Comparison of ENCODE assay signal across 8 cellular contexts in genomic region chr10:14560274-14560673, GRCh38.
DNase-seq lines count a peak whose midpoint lies in the region; ATAC-seq and TF ChIP-seq lines count a peak whose summit lies in the region.
"Had no signal": no experiment of that assay in that cellular context is flagged by ENCODE, and none has a peak within 500 bp of the region (broad histone marks: within the 10 kb centered on the region; RNA-seq: fewer than 3 reads in every experiment).

No MANE protein-coding gene starts in this region.

- POLR2A ChIA-PET in T-cell (lab: Charles Lee) = interaction anchor here (0.5 to 3.7 kb wide), 9 partner anchors 10 to 312 kb away, joined by 3 to 24 read pairs (median 4); no protein-coding TSS in a partner anchor

- no peak overlapping the region for H3K27ac ChIP-seq in neural progenitor cell

- H2AFZ ChIP-seq in neural progenitor cell (replicated peaks) = no peak overlapping the region

- H3K9me3 Mint-ChIP-seq in T-cell = no peaks in the 10 kb centered on the region
- no peaks in the 10 kb centered on the region for H3K9me3 Mint-ChIP-seq in neural progenitor cell

- no peak overlapping the region for H3K9ac ChIP-seq in neural progenitor cell

- H3K79me2 ChIP-seq in neural progenitor cell (ENCODE audit: low read depth) = peaks cover 18% of the 10 kb centered on the region

- ATAC-seq in HG02759 (IDR thresholded peaks at IDR 0.05; ENCODE audit: unreplicated experiment) (peak; percentile 36), T-cell (replicated peaks in 1 of 4) (peak in 2 of 4 experiments; percentile 36 to 58), HG02938 (IDR thresholded peaks at IDR 0.05; ENCODE audit: unreplicated experiment) (no peak), GM19328 (IDR thresholded peaks at IDR 0.05; ENCODE audit: unreplicated experiment) (no peak)

- peak overlapping the region; percentile 69 to 85 (median 71) for H3K4me3 Mint-ChIP-seq in T-cell
- H3K4me3 Mint-ChIP-seq in neural progenitor cell = no peak overlapping the region

- peak in 14 of 34 experiments; percentile 33 to 66 (median 54) for DNase-seq in T-cell
- peak in 1 of 2 donors; percentile 93 for DNase-seq in cardiac fibroblast (ENCODE audit: low read depth in 2 of 2)
- DNase-seq in neural progenitor cell (ENCODE audit: low spot score) = peak; percentile 56
- DNase-seq in RPMI8226 = no peak

- H3F3A ChIP-seq in neural progenitor cell (ENCODE audit: low read depth) = peaks cover 3% of the 10 kb centered on the region

- H3K9me3 ChIP-seq in neural progenitor cell (ENCODE audit: low read depth) = no peaks in the 10 kb centered on the region

- H3K27me3 ChIP-seq in neural progenitor cell = no peaks in the 10 kb centered on the region

- H4K20me1 ChIP-seq in neural progenitor cell (ENCODE audit: low read depth) = peaks cover 13% of the 10 kb centered on the region

- TF ChIP-seq CTCF in cardiac fibroblast (IDR thresholded peaks at IDR 0.05; ENCODE audit: low read depth, low read length) (peak; percentile 36), neural progenitor cell (IDR thresholded peaks at IDR 0.05) (peak; percentile 49)

- CTCF ChIA-PET in T-cell (lab: Charles Lee) = interaction anchor here (0.6 to 1.8 kb wide), 9 partner anchors 9 to 200 kb away, joined by 3 to 8 read pairs (median 4); no protein-coding TSS in a partner anchor

- no peaks in the 10 kb centered on the region for H3K27me3 Mint-ChIP-seq in T-cell
- H3K27me3 Mint-ChIP-seq in neural progenitor cell (ENCODE audit: insufficient read depth, low read depth) = no peaks in the 10 kb centered on the region

- H3K27ac Mint-ChIP-seq in T-cell (peak overlapping the region; percentile 92 to 95), neural progenitor cell (no peak overlapping the region)

- H3K4me3 ChIP-seq in cardiac fibroblast (replicated peaks in 1 of 2; ENCODE audit: low read depth in 2 of 2, low read length in 2 of 2) (no peak overlapping the region), neural progenitor cell (no peak overlapping the region)
- H3K4me3 ChIP-seq: skin epidermis had no signal

- H3K36me3 Mint-ChIP-seq in T-cell = peaks cover 31% of the 10 kb centered on the region
- peaks cover 5% of the 10 kb centered on the region for H3K36me3 Mint-ChIP-seq in neural progenitor cell

- H3K4me2 ChIP-seq in neural progenitor cell = no peak overlapping the region

- no peaks in the 10 kb centered on the region for H3K36me3 ChIP-seq in neural progenitor cell

- H3K4me1 Mint-ChIP-seq in T-cell (peaks cover 94 to 99% (median 95%) of the 10 kb centered on the region in 3 donors), neural progenitor cell (peaks cover 57% of the 10 kb centered on the region)

- peaks cover 7% of the 10 kb centered on the region for H3K4me1 ChIP-seq in neural progenitor cell
